In genomic region chr12:6735448-6736191, GRCh38 we compare ENCODE assay signal across 9 cellular contexts. TPM values are rescaled to one million over a fixed set of nuclear protein-coding genes. Genes with fewer than 3 reads are reported as not detected.
DNase-seq lines count a peak whose midpoint lies in the region; FAIRE-seq and TF ChIP-seq lines count a peak whose summit lies in the region.
"Had no signal": no experiment of that assay in that cellular context is flagged by ENCODE, and none has a peak within 500 bp of the region (broad histone marks: within the 10 kb centered on the region; RNA-seq: fewer than 3 reads in every experiment).

No MANE protein-coding gene starts in this region.

- CTCF ChIA-PET in MCF 10A (lab: Yijun Ruan, JAX): interaction anchor here (0.6 to 9.4 kb wide), 14 partner anchors 9 to 229 kb away, joined by 3 to 83 read pairs (median 4); partner anchors contain the start of genes MLF2 and SPSB2

- peaks cover 5% of the 10 kb centered on the region for H3K4me1 ChIP-seq in Loucy (ENCODE audit: insufficient read depth, low read length, poor library complexity, severe bottlenecking)

- H3K4me3 ChIP-seq in Loucy (ENCODE audit: low read length, poor library complexity, severe bottlenecking): no peak overlapping the region

- H3K27me3 ChIP-seq in Loucy (ENCODE audit: insufficient read depth, low read length, poor library complexity, severe bottlenecking): no peaks in the 10 kb centered on the region

- H3K9ac ChIP-seq in Loucy (ENCODE audit: low read depth, low read length, poor library complexity, severe bottlenecking): peak overlapping the region; percentile 64

- H3K27ac Mint-ChIP-seq in MCF 10A (ENCODE audit: low read depth, unreplicated experiment): peak overlapping the region; percentile 14

- no peaks in the 10 kb centered on the region for H3F3A ChIP-seq in Loucy (ENCODE audit: low read depth)

- 0 out of 2 replicates have a peak overlapping the region, but pooled peaks have one; percentile 33 for H2AFZ ChIP-seq in Loucy (ENCODE audit: low read length)

- peaks cover 16% of the 10 kb centered on the region for H3K36me3 Mint-ChIP-seq in MCF 10A (ENCODE audit: insufficient read depth, unreplicated experiment)

- H3K36me3 ChIP-seq in Loucy (ENCODE audit: insufficient read depth, low read length): no peaks in the 10 kb centered on the region

- H3K4me2 ChIP-seq in Loucy (ENCODE audit: low read depth, low read length, poor library complexity, severe bottlenecking): peak overlapping the region; percentile 22

- H3K9me3 Mint-ChIP-seq in MCF 10A (ENCODE audit: unreplicated experiment): no peaks in the 10 kb centered on the region

- peak overlapping the region; percentile 34 for H3K4me3 Mint-ChIP-seq in MCF 10A (ENCODE audit: unreplicated experiment)

- no peaks in the 10 kb centered on the region for H4K20me1 ChIP-seq in Loucy (ENCODE audit: insufficient read depth, low read length, poor library complexity, severe bottlenecking)

- no TSS peak for BruUV-seq in MCF 10A (replicated peaks; lab: Mats Ljungman, UMichigan)

- H3K9me3 ChIP-seq in Loucy (ENCODE audit: insufficient read depth, low read depth, low read length): no peaks in the 10 kb centered on the region

- POLR2A ChIA-PET in MCF 10A (lab: Yijun Ruan, JAX): interaction anchor here (0.9 to 6.6 kb wide), 6 partner anchors 12 to 99 kb away, joined by 3 to 46 read pairs (median 5); partner anchors contain the start of genes COPS7A, MLF2 and ZNF384

- intact Hi-C loops in MCF 10A (cut with micrococcal nuclease): loop anchor here (1.0 kb wide), 3 partner anchors 18 to 90 kb away; partner anchors contain the start of gene MLF2

- FAIRE-seq in G401.6 (lab: Jason Lieb, UNC) (peak; percentile 90), GM12892 (lab: Jason Lieb, UNC) (no peak)

- no peak for TF ChIP-seq POLR2A in GM12892 (IDR thresholded peaks at IDR 0.05; ENCODE audit: low read depth, low read length)

- H3K79me2 ChIP-seq in Loucy (ENCODE audit: insufficient read depth, low read length): no peaks in the 10 kb centered on the region

- H3K4me1 Mint-ChIP-seq in MCF 10A (ENCODE audit: insufficient read depth, unreplicated experiment): peaks cover 9% of the 10 kb centered on the region

- no peaks in the 10 kb centered on the region for H3K27me3 Mint-ChIP-seq in MCF 10A (ENCODE audit: insufficient read depth, unreplicated experiment)

- TF ChIP-seq CTCF in Loucy (conservative IDR thresholded peaks at IDR 0.05; ENCODE audit: low read length): peak; percentile 83
- TF ChIP-seq CTCF in MCF 10A (IDR thresholded peaks at IDR 0.05; ENCODE audit: unreplicated experiment): peak; percentile 57

- DNase-seq in T follicular helper cell (ENCODE audit: low read depth) (peak; percentile 9), MCF 10A (ENCODE audit: unreplicated experiment) (peak; percentile 85), iris pigment epithelial cell (ENCODE audit: low read depth) (peak; percentile 54), NCI-H1048 (lab: John Stamatoyannopoulos, UW) (no peak), GM12892 (ENCODE audit: insufficient read length) (no peak)
- peak; percentile 57 for DNase-seq in stimulated activated CD4-positive, alpha-beta T cell treated with anti-CD3 and anti-CD28 coated beads, Interleukin-15, amount 100 ng/mL, for 24 hours

- no peaks in the 10 kb centered on the region for H3K9me2 ChIP-seq in Loucy (replicated peaks; ENCODE audit: low read depth, low read length)

RNA-seq across cellular contexts. Expression of gene COPS7A, which starts 11.8 kb away (rescaled TPM):
- total RNA-seq in MCF 10A (2022): 55.5 and 61.3 TPM in 2 replicates
- 37.3 TPM for polyA plus RNA-seq in GM12892 (2012; ENCODE audit: missing spikeins)

RNA-seq across cellular contexts. Expression of gene MLF2, which starts 17.3 kb away (rescaled TPM):
- 151 and 162 TPM in 2 replicates for total RNA-seq in MCF 10A (2022)
- 82.5 TPM for polyA plus RNA-seq in GM12892 (2012; ENCODE audit: missing spikeins)

RNA-seq across cellular contexts. Expression of gene PTMS, which starts 30.5 kb away (rescaled TPM):
- 242 and 284 TPM in 2 replicates for total RNA-seq in MCF 10A (2022)
- polyA plus RNA-seq in GM12892 (2012; ENCODE audit: missing spikeins): 29.4 TPM

RNA-seq across cellular contexts. Expression of gene PIANP, which starts 35.0 kb away (rescaled TPM):
- not detected in 2 replicates for total RNA-seq in MCF 10A (2022)
- polyA plus RNA-seq in GM12892 (2012; ENCODE audit: missing spikeins): 0.30 TPM

RNA-seq across cellular contexts. Expression of gene LAG3, which starts 36.7 kb away (rescaled TPM):
- 0.58 and 1.0 TPM in 2 replicates for total RNA-seq in MCF 10A (2022)
- polyA plus RNA-seq in GM12892 (2012; ENCODE audit: missing spikeins): 0.74 TPM
- total RNA-seq: temporal lobe had no signal

Comparison
In these comparisons a context has a peak if more than half of its experiments do, and no peak if none do; other contexts are left out.
1. DNase-seq: peak in T follicular helper cell (single experiment), MCF 10A (single experiment), iris pigment epithelial cell (single experiment) and stimulated activated CD4-positive, alpha-beta T cell treated with anti-CD3 and anti-CD28 coated beads, Interleukin-15, amount 100 ng/mL, for 24 hours (single experiment); none in NCI-H1048 (single experiment) and GM12892 (single experiment).